23 cellular contexts compared by ENCODE assay signal in genomic region chr7:124924906-124925305, GRCh38.
"Had no signal": no experiment of that assay in that cellular context is flagged by ENCODE, and none has a peak within 500 bp of the region (broad histone marks: within the 10 kb centered on the region; RNA-seq: fewer than 3 reads in every experiment).

No MANE protein-coding gene starts in this region.

- H3K27me3 Mint-ChIP-seq: dendritic cell treated with granulocyte-macrophage colony-stimulating factor and Interleukin-4, amounts not matched to agents 40 ng/mL and 50 ng/mL, for 4 days; effector memory CD8-positive, alpha-beta T cell; naive B cell; progenitor cell of endocrine pancreas; stimulated activated memory B cell treated with anti-CD40 and anti-IgM and Interleukin-4, amounts not matched to agents 10 μg/mL and 1 μg/mL and 100 μg/mL, for 72 hours; stimulated activated naive CD8-positive, alpha-beta T cell treated with anti-CD3 and anti-CD28 coated beads, Interleukin-15, Interleukin-2, amounts not matched to agents 100 ng/mL and 50 ng/mL, for 24 hours had no signal

- H3K4me1 ChIP-seq: uterus had no signal

- H3K9me3 ChIP-seq: esophagus muscularis mucosa, left lung, pancreas, right lobe of liver, tibial artery, upper lobe of left lung, uterus had no signal

- ATAC-seq: effector memory CD8-positive, alpha-beta T cell; left lung; pancreas; right lobe of liver; stimulated activated memory B cell treated with anti-CD40 and anti-IgM and Interleukin-4, amounts not matched to agents 10 μg/mL and 1 μg/mL and 100 μg/mL, for 72 hours had no signal

- H3K27ac Mint-ChIP-seq: dendritic cell treated with granulocyte-macrophage colony-stimulating factor and Interleukin-4, amounts not matched to agents 40 ng/mL and 50 ng/mL, for 4 days; effector memory CD8-positive, alpha-beta T cell; nephron; progenitor cell of endocrine pancreas; stimulated activated memory B cell treated with anti-CD40 and anti-IgM and Interleukin-4, amounts not matched to agents 10 μg/mL and 1 μg/mL and 100 μg/mL, for 72 hours; stimulated activated naive CD8-positive, alpha-beta T cell treated with anti-CD3 and anti-CD28 coated beads, Interleukin-15, Interleukin-2, amounts not matched to agents 100 ng/mL and 50 ng/mL, for 24 hours had no signal

- H3K9me3 Mint-ChIP-seq: dendritic cell treated with granulocyte-macrophage colony-stimulating factor and Interleukin-4, amounts not matched to agents 40 ng/mL and 50 ng/mL, for 4 days; effector memory CD8-positive, alpha-beta T cell; nephron; stimulated activated memory B cell treated with anti-CD40 and anti-IgM and Interleukin-4, amounts not matched to agents 10 μg/mL and 1 μg/mL and 100 μg/mL, for 72 hours; stimulated activated naive CD8-positive, alpha-beta T cell treated with anti-CD3 and anti-CD28 coated beads, Interleukin-15, Interleukin-2, amounts not matched to agents 100 ng/mL and 50 ng/mL, for 24 hours had no signal

- H3K27me3 ChIP-seq: esophagus muscularis mucosa, left lung, pancreas, right lobe of liver, tibial artery, upper lobe of left lung, uterus had no signal

- H3K36me3 ChIP-seq: esophagus muscularis mucosa, left lung, pancreas, right lobe of liver, tibial artery, upper lobe of left lung, uterus had no signal

- H3K4me3 Mint-ChIP-seq: dendritic cell treated with granulocyte-macrophage colony-stimulating factor and Interleukin-4, amounts not matched to agents 40 ng/mL and 50 ng/mL, for 4 days; effector memory CD8-positive, alpha-beta T cell; stimulated activated memory B cell treated with anti-CD40 and anti-IgM and Interleukin-4, amounts not matched to agents 10 μg/mL and 1 μg/mL and 100 μg/mL, for 72 hours; stimulated activated naive CD8-positive, alpha-beta T cell treated with anti-CD3 and anti-CD28 coated beads, Interleukin-15, Interleukin-2, amounts not matched to agents 100 ng/mL and 50 ng/mL, for 24 hours had no signal

- DNase-seq: effector memory CD8-positive, alpha-beta T cell; left lung; mesenchymal stem cell; naive B cell; occipital lobe; pancreas; right lobe of liver; stimulated activated CD4-positive, alpha-beta T cell treated with anti-CD3 and anti-CD28 coated beads, Interleukin-4, amount 100 ng/mL, for 1 hour; stimulated activated CD8-positive, alpha-beta memory T cell treated with anti-CD3 and anti-CD28 coated beads, Interleukin-4, amount 100 ng/mL, for 48 hours; tibial artery; upper lobe of left lung; uterus had no signal

- H3K4me3 ChIP-seq: esophagus muscularis mucosa, left lung, lung, pancreas, right lobe of liver, tibial artery, upper lobe of left lung, uterus had no signal

- FAIRE-seq: colon, frontal cortex, keratinocyte, pancreas had no signal

- H3K27ac ChIP-seq: epithelial cell of prostate, esophagus muscularis mucosa, left lung, pancreas, right lobe of liver, tibial artery, upper lobe of left lung, uterus had no signal
